In genomic region chr2:199261221-199261620, GRCh38 we compare ENCODE assay signal across 11 cellular contexts.
A peak's percentile ranks its signal among the peaks of the same experiment; 100 is the strongest.
DNase-seq lines count a peak whose midpoint lies in the region; ATAC-seq lines count a peak whose summit lies in the region.
"Had no signal": no experiment of that assay in that cellular context is flagged by ENCODE, and none has a peak within 500 bp of the region (broad histone marks: within the 10 kb centered on the region; RNA-seq: fewer than 3 reads in every experiment).

No MANE protein-coding gene starts in this region.

- no peak overlapping the region for H3K27ac Mint-ChIP-seq in stimulated activated memory B cell treated with anti-CD40 and anti-IgM and Interleukin-4, amounts not matched to agents 10 μg/mL and 1 μg/mL and 100 μg/mL, for 72 hours

- no peak overlapping the region for H3K4me3 Mint-ChIP-seq in stimulated activated memory B cell treated with anti-CD40 and anti-IgM and Interleukin-4, amounts not matched to agents 10 μg/mL and 1 μg/mL and 100 μg/mL, for 72 hours

- H3K4me3 ChIP-seq in skeletal muscle cell (ENCODE audit: low read depth, low read length) = no peak overlapping the region
- H3K4me3 ChIP-seq: GM12878, Peyer's patch, smooth muscle cell had no signal

- no peaks in the 10 kb centered on the region for H3K4me1 Mint-ChIP-seq in stimulated activated memory B cell treated with anti-CD40 and anti-IgM and Interleukin-4, amounts not matched to agents 10 μg/mL and 1 μg/mL and 100 μg/mL, for 72 hours

- ATAC-seq in stimulated activated memory B cell treated with anti-CD40 and anti-IgM and Interleukin-4, amounts not matched to agents 10 μg/mL and 1 μg/mL and 100 μg/mL, for 72 hours = no peak
- ATAC-seq: GM12878 had no signal

- no peaks in the 10 kb centered on the region for H3K27me3 Mint-ChIP-seq in stimulated activated memory B cell treated with anti-CD40 and anti-IgM and Interleukin-4, amounts not matched to agents 10 μg/mL and 1 μg/mL and 100 μg/mL, for 72 hours

- no peaks in the 10 kb centered on the region for H3K36me3 Mint-ChIP-seq in stimulated activated memory B cell treated with anti-CD40 and anti-IgM and Interleukin-4, amounts not matched to agents 10 μg/mL and 1 μg/mL and 100 μg/mL, for 72 hours

- H3K9me3 Mint-ChIP-seq in stimulated activated memory B cell treated with anti-CD40 and anti-IgM and Interleukin-4, amounts not matched to agents 10 μg/mL and 1 μg/mL and 100 μg/mL, for 72 hours = peaks cover 19% of the 10 kb centered on the region

- DNase-seq in HCEC 1CT (peak; percentile 76), NCI-H748 (lab: John Stamatoyannopoulos, UW; ENCODE audit: unreplicated experiment) (peak; percentile 78), epidermal melanocyte (ENCODE audit: insufficient read length, low spot score) (peak; percentile 48), skeletal muscle cell (ENCODE audit: low read depth) (peak; percentile 89)
- no peak for DNase-seq in stimulated activated CD4-positive, alpha-beta T cell treated with anti-CD3 and anti-CD28 coated beads, Interleukin-4, amount 100 ng/mL, for 1 hour
- DNase-seq in activated naive CD4-positive, alpha-beta T cell treated with Interleukin-2 at 50 U/mL for 16 hours = no peak
- DNase-seq: Caco-2, Peyer's patch had no signal

Comparison
In these comparisons a context has a peak if more than half of its experiments do, and no peak if none do; other contexts are left out.
1. DNase-seq: peak in HCEC 1CT (single experiment), NCI-H748 (single experiment), epidermal melanocyte (single experiment) and skeletal muscle cell (single experiment); none in stimulated activated CD4-positive, alpha-beta T cell treated with anti-CD3 and anti-CD28 coated beads, Interleukin-4, amount 100 ng/mL, for 1 hour (single experiment) and activated naive CD4-positive, alpha-beta T cell treated with Interleukin-2 at 50 U/mL for 16 hours (single experiment).